ENCODE assay signal across 1 cellular context in the genomic region with DNA sequence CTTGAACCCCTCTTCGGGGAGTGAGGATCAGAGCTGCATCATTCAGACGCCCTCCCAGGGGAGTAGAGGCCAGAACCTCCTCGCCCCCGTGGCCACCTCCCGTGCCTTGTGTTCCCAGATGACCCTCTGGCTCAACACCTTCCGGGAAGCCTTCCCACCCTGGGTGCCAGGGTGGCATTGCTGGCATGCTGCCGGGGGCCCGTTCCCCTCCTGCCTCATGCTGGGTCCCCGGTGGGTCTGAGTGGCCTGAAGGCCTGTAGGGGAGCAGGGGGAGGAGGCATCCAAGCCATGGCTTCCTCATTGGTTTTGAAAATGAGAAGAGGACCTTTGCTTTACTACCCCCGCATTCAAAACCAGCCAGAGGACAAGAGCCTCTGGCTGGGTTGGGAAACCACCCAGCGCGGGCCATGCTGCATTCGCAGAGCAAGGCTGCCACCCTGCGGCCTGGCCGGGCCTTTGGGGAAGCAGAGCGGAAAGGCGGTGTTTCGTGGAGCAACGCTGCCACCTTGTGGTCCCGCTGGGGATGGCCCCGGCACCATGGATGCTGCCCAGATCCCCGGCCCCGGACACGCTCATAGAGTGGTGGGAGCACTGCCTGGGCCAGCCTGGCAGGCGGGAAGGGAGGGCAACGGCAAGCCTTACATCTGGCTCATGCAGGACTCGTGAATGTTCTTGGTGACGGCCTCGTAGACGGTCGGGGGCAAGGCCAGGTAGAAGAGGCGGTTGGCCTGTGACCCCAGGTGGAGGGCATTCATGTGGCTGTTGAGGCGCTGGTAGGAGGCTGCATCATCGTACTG.
TF ChIP-seq lines count a peak whose summit lies in the region.

No MANE protein-coding gene starts in this region.

TF ChIP-seq in HepG2, 621 proteins besides CTCF, POLR2A, EP300 and RAD21 (continued from another document):
- TF ChIP-seq, protein P1, sequence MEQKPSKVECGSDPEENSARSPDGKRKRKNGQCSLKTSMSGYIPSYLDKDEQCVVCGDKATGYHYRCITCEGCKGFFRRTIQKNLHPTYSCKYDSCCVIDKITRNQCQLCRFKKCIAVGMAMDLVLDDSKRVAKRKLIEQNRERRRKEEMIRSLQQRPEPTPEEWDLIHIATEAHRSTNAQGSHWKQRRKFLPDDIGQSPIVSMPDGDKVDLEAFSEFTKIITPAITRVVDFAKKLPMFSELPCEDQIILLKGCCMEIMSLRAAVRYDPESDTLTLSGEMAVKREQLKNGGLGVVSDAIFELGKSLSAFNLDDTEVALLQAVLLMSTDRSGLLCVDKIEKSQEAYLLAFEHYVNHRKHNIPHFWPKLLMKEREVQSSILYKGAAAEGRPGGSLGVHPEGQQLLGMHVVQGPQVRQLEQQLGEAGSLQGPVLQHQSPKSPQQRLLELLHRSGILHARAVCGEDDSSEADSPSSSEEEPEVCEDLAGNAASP (CRISPR knock-in tag; IDR thresholded peaks at IDR 0.05; ENCODE audit: borderline replicate concordance): 0 out of 2 replicates have a peak, but pooled peaks have one; percentile 26
- TF ChIP-seq, protein P2, sequence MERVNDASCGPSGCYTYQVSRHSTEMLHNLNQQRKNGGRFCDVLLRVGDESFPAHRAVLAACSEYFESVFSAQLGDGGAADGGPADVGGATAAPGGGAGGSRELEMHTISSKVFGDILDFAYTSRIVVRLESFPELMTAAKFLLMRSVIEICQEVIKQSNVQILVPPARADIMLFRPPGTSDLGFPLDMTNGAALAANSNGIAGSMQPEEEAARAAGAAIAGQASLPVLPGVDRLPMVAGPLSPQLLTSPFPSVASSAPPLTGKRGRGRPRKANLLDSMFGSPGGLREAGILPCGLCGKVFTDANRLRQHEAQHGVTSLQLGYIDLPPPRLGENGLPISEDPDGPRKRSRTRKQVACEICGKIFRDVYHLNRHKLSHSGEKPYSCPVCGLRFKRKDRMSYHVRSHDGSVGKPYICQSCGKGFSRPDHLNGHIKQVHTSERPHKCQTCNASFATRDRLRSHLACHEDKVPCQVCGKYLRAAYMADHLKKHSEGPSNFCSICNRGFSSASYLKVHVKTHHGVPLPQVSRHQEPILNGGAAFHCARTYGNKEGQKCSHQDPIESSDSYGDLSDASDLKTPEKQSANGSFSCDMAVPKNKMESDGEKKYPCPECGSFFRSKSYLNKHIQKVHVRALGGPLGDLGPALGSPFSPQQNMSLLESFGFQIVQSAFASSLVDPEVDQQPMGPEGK (CRISPR knock-in tag; IDR thresholded peaks at IDR 0.05): peak; percentile 40; the same call in 1 of the 2 replicates
- TF ChIP-seq KAT7 (CRISPR knock-in tag; IDR thresholded peaks at IDR 0.05; ENCODE audit: borderline replicate concordance) (0 out of 2 replicates have a peak, but pooled peaks have one; percentile 31), EED (CRISPR knock-in tag; IDR thresholded peaks at IDR 0.05) (no peak), RXRB (CRISPR knock-in tag; IDR thresholded peaks at IDR 0.05; ENCODE audit: borderline replicate concordance) (peak; percentile 66; the same call in 1 of the 2 replicates), GATAD1 (CRISPR knock-in tag; IDR thresholded peaks at IDR 0.05) (peak; percentile 40; the same call in 1 of the 2 replicates), CEBPG (CRISPR knock-in tag; IDR thresholded peaks at IDR 0.05) (peak; percentile 65), KDM5B (CRISPR knock-in tag; IDR thresholded peaks at IDR 0.05; ENCODE audit: borderline replicate concordance) (peak; percentile 39; the same call in 1 of the 2 replicates)
- TF ChIP-seq, protein P3, sequence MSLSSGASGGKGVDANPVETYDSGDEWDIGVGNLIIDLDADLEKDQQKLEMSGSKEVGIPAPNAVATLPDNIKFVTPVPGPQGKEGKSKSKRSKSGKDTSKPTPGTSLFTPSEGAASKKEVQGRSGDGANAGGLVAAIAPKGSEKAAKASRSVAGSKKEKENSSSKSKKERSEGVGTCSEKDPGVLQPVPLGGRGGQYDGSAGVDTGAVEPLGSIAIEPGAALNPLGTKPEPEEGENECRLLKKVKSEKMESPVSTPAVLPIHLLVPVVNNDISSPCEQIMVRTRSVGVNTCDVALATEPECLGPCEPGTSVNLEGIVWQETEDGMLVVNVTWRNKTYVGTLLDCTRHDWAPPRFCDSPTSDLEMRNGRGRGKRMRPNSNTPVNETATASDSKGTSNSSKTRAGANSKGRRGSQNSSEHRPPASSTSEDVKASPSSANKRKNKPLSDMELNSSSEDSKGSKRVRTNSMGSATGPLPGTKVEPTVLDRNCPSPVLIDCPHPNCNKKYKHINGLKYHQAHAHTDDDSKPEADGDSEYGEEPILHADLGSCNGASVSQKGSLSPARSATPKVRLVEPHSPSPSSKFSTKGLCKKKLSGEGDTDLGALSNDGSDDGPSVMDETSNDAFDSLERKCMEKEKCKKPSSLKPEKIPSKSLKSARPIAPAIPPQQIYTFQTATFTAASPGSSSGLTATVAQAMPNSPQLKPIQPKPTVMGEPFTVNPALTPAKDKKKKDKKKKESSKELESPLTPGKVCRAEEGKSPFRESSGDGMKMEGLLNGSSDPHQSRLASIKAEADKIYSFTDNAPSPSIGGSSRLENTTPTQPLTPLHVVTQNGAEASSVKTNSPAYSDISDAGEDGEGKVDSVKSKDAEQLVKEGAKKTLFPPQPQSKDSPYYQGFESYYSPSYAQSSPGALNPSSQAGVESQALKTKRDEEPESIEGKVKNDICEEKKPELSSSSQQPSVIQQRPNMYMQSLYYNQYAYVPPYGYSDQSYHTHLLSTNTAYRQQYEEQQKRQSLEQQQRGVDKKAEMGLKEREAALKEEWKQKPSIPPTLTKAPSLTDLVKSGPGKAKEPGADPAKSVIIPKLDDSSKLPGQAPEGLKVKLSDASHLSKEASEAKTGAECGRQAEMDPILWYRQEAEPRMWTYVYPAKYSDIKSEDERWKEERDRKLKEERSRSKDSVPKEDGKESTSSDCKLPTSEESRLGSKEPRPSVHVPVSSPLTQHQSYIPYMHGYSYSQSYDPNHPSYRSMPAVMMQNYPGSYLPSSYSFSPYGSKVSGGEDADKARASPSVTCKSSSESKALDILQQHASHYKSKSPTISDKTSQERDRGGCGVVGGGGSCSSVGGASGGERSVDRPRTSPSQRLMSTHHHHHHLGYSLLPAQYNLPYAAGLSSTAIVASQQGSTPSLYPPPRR (CRISPR knock-in tag; IDR thresholded peaks at IDR 0.05; ENCODE audit: borderline replicate concordance): 0 out of 2 replicates have a peak, but pooled peaks have one; percentile 26
- TF ChIP-seq, protein P4, sequence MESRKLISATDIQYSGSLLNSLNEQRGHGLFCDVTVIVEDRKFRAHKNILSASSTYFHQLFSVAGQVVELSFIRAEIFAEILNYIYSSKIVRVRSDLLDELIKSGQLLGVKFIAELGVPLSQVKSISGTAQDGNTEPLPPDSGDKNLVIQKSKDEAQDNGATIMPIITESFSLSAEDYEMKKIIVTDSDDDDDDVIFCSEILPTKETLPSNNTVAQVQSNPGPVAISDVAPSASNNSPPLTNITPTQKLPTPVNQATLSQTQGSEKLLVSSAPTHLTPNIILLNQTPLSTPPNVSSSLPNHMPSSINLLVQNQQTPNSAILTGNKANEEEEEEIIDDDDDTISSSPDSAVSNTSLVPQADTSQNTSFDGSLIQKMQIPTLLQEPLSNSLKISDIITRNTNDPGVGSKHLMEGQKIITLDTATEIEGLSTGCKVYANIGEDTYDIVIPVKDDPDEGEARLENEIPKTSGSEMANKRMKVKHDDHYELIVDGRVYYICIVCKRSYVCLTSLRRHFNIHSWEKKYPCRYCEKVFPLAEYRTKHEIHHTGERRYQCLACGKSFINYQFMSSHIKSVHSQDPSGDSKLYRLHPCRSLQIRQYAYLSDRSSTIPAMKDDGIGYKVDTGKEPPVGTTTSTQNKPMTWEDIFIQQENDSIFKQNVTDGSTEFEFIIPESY (CRISPR knock-in tag; IDR thresholded peaks at IDR 0.05): peak; percentile 80
- TF ChIP-seq, protein P5, sequence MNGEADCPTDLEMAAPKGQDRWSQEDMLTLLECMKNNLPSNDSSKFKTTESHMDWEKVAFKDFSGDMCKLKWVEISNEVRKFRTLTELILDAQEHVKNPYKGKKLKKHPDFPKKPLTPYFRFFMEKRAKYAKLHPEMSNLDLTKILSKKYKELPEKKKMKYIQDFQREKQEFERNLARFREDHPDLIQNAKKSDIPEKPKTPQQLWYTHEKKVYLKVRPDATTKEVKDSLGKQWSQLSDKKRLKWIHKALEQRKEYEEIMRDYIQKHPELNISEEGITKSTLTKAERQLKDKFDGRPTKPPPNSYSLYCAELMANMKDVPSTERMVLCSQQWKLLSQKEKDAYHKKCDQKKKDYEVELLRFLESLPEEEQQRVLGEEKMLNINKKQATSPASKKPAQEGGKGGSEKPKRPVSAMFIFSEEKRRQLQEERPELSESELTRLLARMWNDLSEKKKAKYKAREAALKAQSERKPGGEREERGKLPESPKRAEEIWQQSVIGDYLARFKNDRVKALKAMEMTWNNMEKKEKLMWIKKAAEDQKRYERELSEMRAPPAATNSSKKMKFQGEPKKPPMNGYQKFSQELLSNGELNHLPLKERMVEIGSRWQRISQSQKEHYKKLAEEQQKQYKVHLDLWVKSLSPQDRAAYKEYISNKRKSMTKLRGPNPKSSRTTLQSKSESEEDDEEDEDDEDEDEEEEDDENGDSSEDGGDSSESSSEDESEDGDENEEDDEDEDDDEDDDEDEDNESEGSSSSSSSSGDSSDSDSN (CRISPR knock-in tag; IDR thresholded peaks at IDR 0.05): peak; percentile 49
TF ChIP-seq in HepG2: peak in this region for 75.
